16 cellular contexts compared by ENCODE assay signal in the genomic region with DNA sequence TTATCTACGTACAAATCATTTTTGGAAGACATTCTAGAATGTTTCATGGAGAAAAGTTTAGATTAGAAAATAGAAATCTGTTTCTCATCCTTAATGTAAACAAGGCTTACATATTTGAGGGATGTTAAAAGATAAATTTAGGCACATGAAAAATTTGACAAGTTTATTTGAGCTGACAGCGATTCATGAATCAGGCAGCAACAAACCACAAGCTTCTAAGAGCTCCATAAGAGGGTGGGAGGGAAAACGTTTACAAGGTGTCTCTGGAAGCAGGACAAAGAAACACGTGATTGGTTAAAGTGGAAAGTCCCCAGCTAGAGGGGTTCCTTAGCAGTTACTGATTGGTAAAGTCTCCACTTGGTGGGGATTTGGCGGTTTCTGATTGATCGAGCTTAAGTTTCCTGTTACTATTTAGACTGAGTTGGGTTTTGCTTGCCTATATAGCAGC.
A peak's percentile ranks its signal among the peaks of the same experiment; 100 is the strongest.
DNase-seq lines count a peak whose midpoint lies in the region; ATAC-seq and TF ChIP-seq lines count a peak whose summit lies in the region.
"Had no signal": no experiment of that assay in that cellular context is flagged by ENCODE, and none has a peak within 500 bp of the region (broad histone marks: within the 10 kb centered on the region; RNA-seq: fewer than 3 reads in every experiment).

No MANE protein-coding gene starts in this region.

- peaks cover 48% of the 10 kb centered on the region for H3K4me1 Mint-ChIP-seq in HFFc6 (ENCODE audit: low read depth)
- peaks cover 8% of the 10 kb centered on the region for H3K4me1 Mint-ChIP-seq in stimulated activated memory B cell treated with anti-CD40 and anti-IgM and Interleukin-4, amounts not matched to agents 10 μg/mL and 1 μg/mL and 100 μg/mL, for 72 hours
- H3K4me1 Mint-ChIP-seq: immature natural killer cell, T-cell had no signal

- H3K9me3 Mint-ChIP-seq in HFFc6 = no peaks in the 10 kb centered on the region
- no peaks in the 10 kb centered on the region for H3K9me3 Mint-ChIP-seq in stimulated activated memory B cell treated with anti-CD40 and anti-IgM and Interleukin-4, amounts not matched to agents 10 μg/mL and 1 μg/mL and 100 μg/mL, for 72 hours
- H3K9me3 Mint-ChIP-seq: activated naive CD4-positive, alpha-beta T cell treated with anti-CD3 and anti-CD28 coated beads, Interleukin-2, amount 10 ng/mL, durations not matched to agents 7 days and 5 days; immature natural killer cell; naive B cell; T-cell had no signal

- no peaks in the 10 kb centered on the region for H3K36me3 Mint-ChIP-seq in HFFc6 (ENCODE audit: low read depth)
- H3K36me3 Mint-ChIP-seq in stimulated activated memory B cell treated with anti-CD40 and anti-IgM and Interleukin-4, amounts not matched to agents 10 μg/mL and 1 μg/mL and 100 μg/mL, for 72 hours = no peaks in the 10 kb centered on the region
- H3K36me3 Mint-ChIP-seq: activated naive CD4-positive, alpha-beta T cell treated with anti-CD3 and anti-CD28 coated beads, Interleukin-2, amount 10 ng/mL, durations not matched to agents 7 days and 5 days; brain; immature natural killer cell; naive B cell; T-cell had no signal

- ATAC-seq in GM18505 (IDR thresholded peaks at IDR 0.05; ENCODE audit: unreplicated experiment) (no peak), GM18909 (IDR thresholded peaks at IDR 0.05; ENCODE audit: poor library complexity, unreplicated experiment) (no peak)
- ATAC-seq in stimulated activated memory B cell treated with anti-CD40 and anti-IgM and Interleukin-4, amounts not matched to agents 10 μg/mL and 1 μg/mL and 100 μg/mL, for 72 hours = no peak
- ATAC-seq: lower lobe of right lung, T-cell had no signal

- no peak for TF ChIP-seq CTCF in AG09319 (IDR thresholded peaks at IDR 0.05; ENCODE audit: low read depth, low read length)
- TF ChIP-seq CTCF in HFFc6 (IDR thresholded peaks at IDR 0.05) = no peak
- TF ChIP-seq CTCF in astrocyte of the cerebellum (IDR thresholded peaks at IDR 0.05; ENCODE audit: low read depth, low read length, missing control alignments) = no peak

- DNase-seq in AG09319 (ENCODE audit: extremely low read depth, low read depth) (peak; percentile 75), HFFc6 (peak; percentile 51), astrocyte of the cerebellum (ENCODE audit: low read depth) (peak; percentile 8), glomerular visceral epithelial cell (ENCODE audit: extremely low spot score) (peak; percentile 29), DMS53 treated with DMSO at 0.1 percent for 48 hours (lab: John Stamatoyannopoulos, UW; ENCODE audit: unreplicated experiment) (no peak)
- DNase-seq: activated naive CD4-positive, alpha-beta T cell treated with anti-CD3 and anti-CD28 coated beads, Interleukin-2, amount 10 ng/mL, durations not matched to agents 7 days and 5 days; activated T-cell treated with anti-CD3 and anti-CD28 coated beads, Interleukin-2, amount 50 U/mL, for 1 hour; immature natural killer cell; lower lobe of right lung; naive B cell; NCI-H2029; T-cell had no signal

- TF ChIP-seq POLR2A in GM18505 (IDR thresholded peaks at IDR 0.05; ENCODE audit: borderline replicate concordance, extremely low read depth, insufficient read depth, insufficient read length) = no peak

- no peak overlapping the region for H3K27ac Mint-ChIP-seq in HFFc6
- H3K27ac Mint-ChIP-seq in stimulated activated memory B cell treated with anti-CD40 and anti-IgM and Interleukin-4, amounts not matched to agents 10 μg/mL and 1 μg/mL and 100 μg/mL, for 72 hours = no peak overlapping the region
- H3K27ac Mint-ChIP-seq: activated naive CD4-positive, alpha-beta T cell treated with anti-CD3 and anti-CD28 coated beads, Interleukin-2, amount 10 ng/mL, durations not matched to agents 7 days and 5 days; immature natural killer cell; T-cell had no signal

- in situ Hi-C loops in astrocyte of the cerebellum (cut with HindIII; ENCODE audit: low sequenced_read_pairs) = no loop called here

- peaks cover 18% of the 10 kb centered on the region for H3K27me3 Mint-ChIP-seq in HFFc6 (ENCODE audit: insufficient read depth)
- peaks cover 7% of the 10 kb centered on the region for H3K27me3 Mint-ChIP-seq in stimulated activated memory B cell treated with anti-CD40 and anti-IgM and Interleukin-4, amounts not matched to agents 10 μg/mL and 1 μg/mL and 100 μg/mL, for 72 hours

- H3K4me3 Mint-ChIP-seq in HFFc6 = no peak overlapping the region; the same call in 1 of the 2 replicates
- H3K4me3 Mint-ChIP-seq in stimulated activated memory B cell treated with anti-CD40 and anti-IgM and Interleukin-4, amounts not matched to agents 10 μg/mL and 1 μg/mL and 100 μg/mL, for 72 hours = no peak overlapping the region
- H3K4me3 Mint-ChIP-seq: activated naive CD4-positive, alpha-beta T cell treated with anti-CD3 and anti-CD28 coated beads, Interleukin-2, amount 10 ng/mL, durations not matched to agents 7 days and 5 days; brain; immature natural killer cell; T-cell had no signal

- no peak overlapping the region for H3K4me3 ChIP-seq in astrocyte of the cerebellum (ENCODE audit: low read depth, low read length)
- H3K4me3 ChIP-seq: lower lobe of right lung had no signal
